Comparison of ENCODE assay signal across 8 cellular contexts in the genomic region with DNA sequence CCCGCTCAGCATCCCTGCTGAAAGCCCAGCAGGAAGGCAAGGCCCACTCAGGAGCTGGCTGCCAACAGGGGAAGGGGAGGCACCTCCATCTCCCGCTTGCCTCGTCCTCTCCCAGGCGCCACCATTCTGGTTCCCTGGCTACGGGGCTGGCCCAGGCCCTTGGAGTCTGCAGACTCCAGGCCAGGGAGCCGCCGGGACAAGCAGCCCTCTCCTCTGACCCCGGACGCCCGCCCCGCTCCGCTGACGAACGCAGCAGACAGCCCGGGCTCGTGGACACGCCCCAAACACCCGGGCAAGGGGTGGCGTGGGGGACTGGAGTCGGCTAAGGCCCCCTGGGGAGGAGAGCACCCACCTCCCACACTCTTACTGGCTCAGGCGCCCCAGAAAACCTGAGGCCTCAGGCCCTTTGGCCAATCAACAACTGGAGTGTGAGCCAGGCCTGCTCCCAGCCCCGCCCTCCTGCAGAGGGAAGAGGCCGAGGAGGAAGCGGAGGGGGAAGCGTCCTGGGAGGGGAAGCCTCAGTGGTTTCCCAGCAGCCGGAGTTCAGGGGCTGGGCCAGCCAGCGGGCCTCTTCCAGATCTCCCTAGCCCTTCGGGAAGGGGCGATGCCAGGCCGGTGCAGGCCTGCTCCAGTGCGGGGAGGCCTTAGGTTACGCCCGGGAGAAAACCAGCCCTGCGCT. TPM values are rescaled to one million over a fixed set of nuclear protein-coding genes. Genes with fewer than 3 reads are reported as not detected.
DNase-seq lines count a peak whose midpoint lies in the region; ATAC-seq and TF ChIP-seq lines count a peak whose summit lies in the region.

No MANE protein-coding gene starts in this region.

- DNase-seq in AG09309 (ENCODE audit: low read depth), result peak; percentile 96
- DNase-seq in NCI-H774 (lab: John Stamatoyannopoulos, UW), result peak; percentile 46
- DNase-seq in activated T-cell treated with anti-CD3 and anti-CD28 coated beads, Interleukin-2, amount 50 U/mL, for 24 hours, result peak; percentile 70
- no peak for DNase-seq in epithelial cell of proximal tubule (ENCODE audit: low read depth)
- peak; percentile 67 for DNase-seq in midbrain (lab: John Stamatoyannopoulos, UW)

- peaks cover 59% of the 10 kb centered on the region for H3K4me1 Mint-ChIP-seq in activated T-cell treated with anti-CD3 and anti-CD28 coated beads, Interleukin-2, amount 50 U/mL, for 24 hours (ENCODE audit: low read depth)
- H3K4me1 Mint-ChIP-seq in stimulated activated naive CD8-positive, alpha-beta T cell treated with anti-CD3 and anti-CD28 coated beads, Interleukin-15, Interleukin-2, amounts not matched to agents 100 ng/mL and 50 ng/mL, for 24 hours (ENCODE audit: low read depth), result peaks cover 59% of the 10 kb centered on the region

- no peak for ATAC-seq in GM21717 (IDR thresholded peaks at IDR 0.05; ENCODE audit: unreplicated experiment)

- H3K4me3 ChIP-seq in AG09309 (ENCODE audit: control insufficient read depth, low read depth, low read length), result peak overlapping the region; percentile 36
- peak overlapping the region; percentile 45 for H3K4me3 ChIP-seq in epithelial cell of proximal tubule (ENCODE audit: low read depth, low read length)

- TF ChIP-seq CTCF in AG09309 (IDR thresholded peaks at IDR 0.05; ENCODE audit: control insufficient read depth, insufficient read depth, low read depth, low read length, missing control alignments), result no peak
- TF ChIP-seq CTCF in epithelial cell of proximal tubule (conservative IDR thresholded peaks at IDR 0.05; ENCODE audit: low read depth, low read length), result no peak

- no peaks in the 10 kb centered on the region for H3K9me3 Mint-ChIP-seq in activated T-cell treated with anti-CD3 and anti-CD28 coated beads, Interleukin-2, amount 50 U/mL, for 24 hours
- H3K9me3 Mint-ChIP-seq in stimulated activated naive CD8-positive, alpha-beta T cell treated with anti-CD3 and anti-CD28 coated beads, Interleukin-15, Interleukin-2, amounts not matched to agents 100 ng/mL and 50 ng/mL, for 24 hours, result no peaks in the 10 kb centered on the region

- no peaks in the 10 kb centered on the region for H3K27me3 Mint-ChIP-seq in activated T-cell treated with anti-CD3 and anti-CD28 coated beads, Interleukin-2, amount 50 U/mL, for 24 hours
- no peaks in the 10 kb centered on the region for H3K27me3 Mint-ChIP-seq in stimulated activated naive CD8-positive, alpha-beta T cell treated with anti-CD3 and anti-CD28 coated beads, Interleukin-15, Interleukin-2, amounts not matched to agents 100 ng/mL and 50 ng/mL, for 24 hours

- H3K4me3 Mint-ChIP-seq in activated T-cell treated with anti-CD3 and anti-CD28 coated beads, Interleukin-2, amount 50 U/mL, for 24 hours, result peak overlapping the region; percentile 95
- peak overlapping the region; percentile 65 for H3K4me3 Mint-ChIP-seq in stimulated activated naive CD8-positive, alpha-beta T cell treated with anti-CD3 and anti-CD28 coated beads, Interleukin-15, Interleukin-2, amounts not matched to agents 100 ng/mL and 50 ng/mL, for 24 hours

- H3K27ac Mint-ChIP-seq in activated T-cell treated with anti-CD3 and anti-CD28 coated beads, Interleukin-2, amount 50 U/mL, for 24 hours, result peak overlapping the region; percentile 84
- H3K27ac Mint-ChIP-seq in stimulated activated naive CD8-positive, alpha-beta T cell treated with anti-CD3 and anti-CD28 coated beads, Interleukin-15, Interleukin-2, amounts not matched to agents 100 ng/mL and 50 ng/mL, for 24 hours, result peak overlapping the region; percentile 54

- peak; percentile 53 for TF ChIP-seq POLR2A in GM19099 (IDR thresholded peaks at IDR 0.05; ENCODE audit: extremely low read depth, insufficient read length, low read depth)

- H3K36me3 Mint-ChIP-seq in activated T-cell treated with anti-CD3 and anti-CD28 coated beads, Interleukin-2, amount 50 U/mL, for 24 hours (ENCODE audit: low read depth), result peaks cover 17% of the 10 kb centered on the region
- H3K36me3 Mint-ChIP-seq in stimulated activated naive CD8-positive, alpha-beta T cell treated with anti-CD3 and anti-CD28 coated beads, Interleukin-15, Interleukin-2, amounts not matched to agents 100 ng/mL and 50 ng/mL, for 24 hours (ENCODE audit: low read depth), result peaks cover 6% of the 10 kb centered on the region

RNA-seq across cellular contexts. Expression of gene MNT, which starts 4.2 kb away (rescaled TPM):
- 3.5 and 9.0 TPM in 2 replicates for total RNA-seq in epithelial cell of proximal tubule

RNA-seq across cellular contexts. Expression of gene SGSM2, which starts 59.4 kb away (rescaled TPM):
- 27.6 and 28.2 TPM in 2 replicates for total RNA-seq in epithelial cell of proximal tubule
